In genomic region chr16:31185339-31185738, GRCh38 we compare ENCODE assay signal across 16 cellular contexts. TPM values are rescaled to one million over a fixed set of nuclear protein-coding genes. Genes with fewer than 3 reads are reported as not detected.
A peak's percentile ranks its signal among the peaks of the same experiment; 100 is the strongest.
DNase-seq lines count a peak whose midpoint lies in the region; TF ChIP-seq lines count a peak whose summit lies in the region.
"Had no signal": no experiment of that assay in that cellular context is flagged by ENCODE, and none has a peak within 500 bp of the region (broad histone marks: within the 10 kb centered on the region; RNA-seq: fewer than 3 reads in every experiment).

No MANE protein-coding gene starts in this region.

- CTCF ChIA-PET in activated CD4-positive, alpha-beta T cell treated with anti-CD3 and anti-CD28 coated beads, Interleukin-2, amount 10 ng/mL, durations not matched to agents 7 days and 5 days (lab: Charles Lee): interaction anchor here (1.5 kb wide), 1 partner anchor 10 kb away, joined by 4 read pairs; no protein-coding TSS in a partner anchor

- peaks cover 96% of the 10 kb centered on the region for H3K36me3 Mint-ChIP-seq in activated CD4-positive, alpha-beta T cell treated with anti-CD3 and anti-CD28 coated beads, Interleukin-2, amount 10 ng/mL, durations not matched to agents 7 days and 5 days (ENCODE audit: low read depth)
- peaks cover 97% of the 10 kb centered on the region for H3K36me3 Mint-ChIP-seq in activated T-helper 2 cell treated with anti-CD3 and anti-CD28 coated beads, Interferon-gamma antibody, Interleukin-2, Interleukin-4, amounts not matched to agents 10 μg/mL and 5 μg/mL and 100 μg/mL, durations not matched to agents 14 hours and 24 hours and 36 hours (ENCODE audit: low read depth)

- TF ChIP-seq CTCF in neutrophil (IDR thresholded peaks at IDR 0.05): no peak

- no peaks in the 10 kb centered on the region for H3K27me3 ChIP-seq in neutrophil
- H3K27me3 ChIP-seq: body of pancreas had no signal

- peaks cover 81% of the 10 kb centered on the region for H3K4me1 Mint-ChIP-seq in activated CD4-positive, alpha-beta T cell treated with anti-CD3 and anti-CD28 coated beads, Interleukin-2, amount 10 ng/mL, durations not matched to agents 7 days and 5 days
- peaks cover 68% of the 10 kb centered on the region for H3K4me1 Mint-ChIP-seq in activated T-helper 2 cell treated with anti-CD3 and anti-CD28 coated beads, Interferon-gamma antibody, Interleukin-2, Interleukin-4, amounts not matched to agents 10 μg/mL and 5 μg/mL and 100 μg/mL, durations not matched to agents 14 hours and 24 hours and 36 hours (ENCODE audit: low read depth)

- H3K27ac ChIP-seq in neutrophil: peak overlapping the region; percentile 84
- H3K27ac ChIP-seq: body of pancreas had no signal

- no peaks in the 10 kb centered on the region for H3K9me3 ChIP-seq in neutrophil
- H3K9me3 ChIP-seq: body of pancreas had no signal

- peaks cover 79% of the 10 kb centered on the region for H3K36me3 ChIP-seq in neutrophil

- POLR2A ChIA-PET in activated CD4-positive, alpha-beta T cell treated with anti-CD3 and anti-CD28 coated beads, Interleukin-2, amount 10 ng/mL, durations not matched to agents 7 days and 5 days (lab: Charles Lee): no interaction called here

- no peak for DNase-seq in activated CD4-positive, alpha-beta T cell treated with anti-CD3 and anti-CD28 coated beads, Interleukin-2, amount 10 ng/mL, durations not matched to agents 7 days and 5 days
- no peak for DNase-seq in activated CD4-positive, alpha-beta T cell treated with anti-CD3 and anti-CD28 coated beads for 4 hours
- no peak for DNase-seq in activated T-helper 2 cell treated with anti-CD3 and anti-CD28 coated beads, Interferon-gamma antibody, Interleukin-2, Interleukin-4, amounts not matched to agents 10 μg/mL and 5 μg/mL and 100 μg/mL, durations not matched to agents 14 hours and 24 hours and 36 hours (ENCODE audit: low spot score)
- DNase-seq in activated effector memory CD4-positive, alpha-beta T cell treated with Interleukin-2 at 50 U/mL for 16 hours: no peak
- no peak for DNase-seq in stimulated activated CD4-positive, alpha-beta T cell treated with anti-CD3 and anti-CD28 coated beads, Interleukin-12 subunit alpha, Interleukin-12 subunit beta, amount 100 ng/mL, for 4 hours
- DNase-seq: activated CD8-positive, alpha-beta memory T cell treated with anti-CD3 and anti-CD28 coated beads, Interleukin-2, amount 50 U/mL, for 4 hours; body of pancreas; foreskin fibroblast; MM.1S; NCI-H2171; Right ventricle myocardium superior had no signal

- no peaks in the 10 kb centered on the region for H3K9me3 Mint-ChIP-seq in activated CD4-positive, alpha-beta T cell treated with anti-CD3 and anti-CD28 coated beads, Interleukin-2, amount 10 ng/mL, durations not matched to agents 7 days and 5 days
- H3K9me3 Mint-ChIP-seq in activated T-helper 2 cell treated with anti-CD3 and anti-CD28 coated beads, Interferon-gamma antibody, Interleukin-2, Interleukin-4, amounts not matched to agents 10 μg/mL and 5 μg/mL and 100 μg/mL, durations not matched to agents 14 hours and 24 hours and 36 hours: no peaks in the 10 kb centered on the region

- intact Hi-C loops in activated T-helper 2 cell treated with anti-CD3 and anti-CD28 coated beads, Interferon-gamma antibody, Interleukin-2, Interleukin-4, amounts not matched to agents 10 μg/mL and 5 μg/mL and 100 μg/mL, durations not matched to agents 14 hours and 24 hours and 36 hours (cut with micrococcal nuclease): loop anchor here (10.0 kb wide), 2 partner anchors 231 to 269 kb away; partner anchors contain the start of genes ARMC5 and SETD1A

- no peaks in the 10 kb centered on the region for H3K27me3 Mint-ChIP-seq in activated CD4-positive, alpha-beta T cell treated with anti-CD3 and anti-CD28 coated beads, Interleukin-2, amount 10 ng/mL, durations not matched to agents 7 days and 5 days
- H3K27me3 Mint-ChIP-seq in activated T-helper 2 cell treated with anti-CD3 and anti-CD28 coated beads, Interferon-gamma antibody, Interleukin-2, Interleukin-4, amounts not matched to agents 10 μg/mL and 5 μg/mL and 100 μg/mL, durations not matched to agents 14 hours and 24 hours and 36 hours (ENCODE audit: low read depth): no peaks in the 10 kb centered on the region

- peak overlapping the region; percentile 45 for H3K4me3 Mint-ChIP-seq in activated CD4-positive, alpha-beta T cell treated with anti-CD3 and anti-CD28 coated beads, Interleukin-2, amount 10 ng/mL, durations not matched to agents 7 days and 5 days
- H3K4me3 Mint-ChIP-seq in activated T-helper 2 cell treated with anti-CD3 and anti-CD28 coated beads, Interferon-gamma antibody, Interleukin-2, Interleukin-4, amounts not matched to agents 10 μg/mL and 5 μg/mL and 100 μg/mL, durations not matched to agents 14 hours and 24 hours and 36 hours (ENCODE audit: low read depth): peak overlapping the region; percentile 23

- peak overlapping the region; percentile 83 for H3K27ac Mint-ChIP-seq in activated CD4-positive, alpha-beta T cell treated with anti-CD3 and anti-CD28 coated beads, Interleukin-2, amount 10 ng/mL, durations not matched to agents 7 days and 5 days
- peak overlapping the region; percentile 54 for H3K27ac Mint-ChIP-seq in activated T-helper 2 cell treated with anti-CD3 and anti-CD28 coated beads, Interferon-gamma antibody, Interleukin-2, Interleukin-4, amounts not matched to agents 10 μg/mL and 5 μg/mL and 100 μg/mL, durations not matched to agents 14 hours and 24 hours and 36 hours

- peaks cover 41 to 51% of the 10 kb centered on the region in 2 experiments for H3K4me1 ChIP-seq in neutrophil (ENCODE audit: control insufficient read depth in 1 of 2, insufficient read depth in 1 of 2, low read depth in 1 of 2, low read length in 1 of 2)

- peak overlapping the region in 1 of 2 experiments; percentile 38 for H3K4me3 ChIP-seq in neutrophil (ENCODE audit: low read depth in 1 of 2, low read length in 1 of 2)
- H3K4me3 ChIP-seq: body of pancreas, lung had no signal

RNA-seq across cellular contexts. Expression of gene FUS, which starts 5.4 kb away (rescaled TPM):
- total RNA-seq in activated CD4-positive, alpha-beta T cell treated with anti-CD3 and anti-CD28 coated beads, Interleukin-2, amount 10 ng/mL, durations not matched to agents 7 days and 5 days: 100 to 1,000 TPM; 552 to 581 TPM
- 874 and 904 TPM in 2 replicates for total RNA-seq in activated T-helper 2 cell treated with anti-CD3 and anti-CD28 coated beads, Interferon-gamma antibody, Interleukin-2, Interleukin-4, amounts not matched to agents 10 μg/mL and 5 μg/mL and 100 μg/mL, durations not matched to agents 14 hours and 24 hours and 36 hours

RNA-seq across cellular contexts. Expression of gene PYCARD, which starts 17.2 kb away (rescaled TPM):
- 10 to 100 TPM; 66.8 to 68.0 TPM for total RNA-seq in activated CD4-positive, alpha-beta T cell treated with anti-CD3 and anti-CD28 coated beads, Interleukin-2, amount 10 ng/mL, durations not matched to agents 7 days and 5 days
- total RNA-seq in activated T-helper 2 cell treated with anti-CD3 and anti-CD28 coated beads, Interferon-gamma antibody, Interleukin-2, Interleukin-4, amounts not matched to agents 10 μg/mL and 5 μg/mL and 100 μg/mL, durations not matched to agents 14 hours and 24 hours and 36 hours: 15.1 and 15.3 TPM in 2 replicates

RNA-seq across cellular contexts. Expression of gene TRIM72, which starts 28.6 kb away (rescaled TPM):
- total RNA-seq in activated CD4-positive, alpha-beta T cell treated with anti-CD3 and anti-CD28 coated beads, Interleukin-2, amount 10 ng/mL, durations not matched to agents 7 days and 5 days: not detected
- total RNA-seq in activated T-helper 2 cell treated with anti-CD3 and anti-CD28 coated beads, Interferon-gamma antibody, Interleukin-2, Interleukin-4, amounts not matched to agents 10 μg/mL and 5 μg/mL and 100 μg/mL, durations not matched to agents 14 hours and 24 hours and 36 hours: 0.11 TPM in 1 of 2 replicates, not detected in the other
- total RNA-seq: body of pancreas, osteocyte, ureter had no signal

RNA-seq across cellular contexts. Expression of gene PYDC1, which starts 31.6 kb away (rescaled TPM):
- not detected for total RNA-seq in activated CD4-positive, alpha-beta T cell treated with anti-CD3 and anti-CD28 coated beads, Interleukin-2, amount 10 ng/mL, durations not matched to agents 7 days and 5 days
- not detected in 2 replicates for total RNA-seq in activated T-helper 2 cell treated with anti-CD3 and anti-CD28 coated beads, Interferon-gamma antibody, Interleukin-2, Interleukin-4, amounts not matched to agents 10 μg/mL and 5 μg/mL and 100 μg/mL, durations not matched to agents 14 hours and 24 hours and 36 hours
- total RNA-seq: A673, body of pancreas, lung, osteocyte, Right ventricle myocardium superior, ureter had no signal

RNA-seq across cellular contexts. Expression of gene PRSS36, which starts 35.5 kb away (rescaled TPM):
- total RNA-seq in activated CD4-positive, alpha-beta T cell treated with anti-CD3 and anti-CD28 coated beads, Interleukin-2, amount 10 ng/mL, durations not matched to agents 7 days and 5 days: 1 to 10 TPM in 1 of 2 experiments, under 1 TPM in 1; 0.89 to 1.7 TPM
- total RNA-seq in activated T-helper 2 cell treated with anti-CD3 and anti-CD28 coated beads, Interferon-gamma antibody, Interleukin-2, Interleukin-4, amounts not matched to agents 10 μg/mL and 5 μg/mL and 100 μg/mL, durations not matched to agents 14 hours and 24 hours and 36 hours: 0.07 and 0.14 TPM in 2 replicates
